1 cellular context compared by ENCODE assay signal in genomic region chr19:2394669-2395292, GRCh38.
A peak's percentile ranks its signal among the peaks of the same experiment; 100 is the strongest.
TF ChIP-seq lines count a peak whose summit lies in the region.

No MANE protein-coding gene starts in this region.

TF ChIP-seq in GM12878, 131 proteins besides CTCF, POLR2A, EP300 and RAD21 (continued from another document and continues in another):
- no peak for TF ChIP-seq PRDM15 (CRISPR knock-in tag; IDR thresholded peaks at IDR 0.05)
- no peak for TF ChIP-seq SPI1 (IDR thresholded peaks at IDR 0.05; ENCODE audit: borderline replicate concordance, insufficient read depth, low read depth, low read length)
- TF ChIP-seq PML (IDR thresholded peaks at IDR 0.05; ENCODE audit: low read length) = 0 out of 2 replicates have a peak, but pooled peaks have one; percentile 36
- TF ChIP-seq ZNF384 (IDR thresholded peaks at IDR 0.05; ENCODE audit: borderline replicate concordance, low read depth, low read length) = peak; percentile 47; the same call in 1 of the 2 replicates
- TF ChIP-seq SIX5 (IDR thresholded peaks at IDR 0.05; ENCODE audit: low read depth, low read length, severe bottlenecking) = no peak
- TF ChIP-seq YY1 (IDR thresholded peaks at IDR 0.05; ENCODE audit: low read depth, low read length) = peak; percentile 53; the same call in 1 of the 2 replicates
- no peak for TF ChIP-seq BCL11A (IDR thresholded peaks at IDR 0.05; ENCODE audit: low read depth, low read length)
- no peak for TF ChIP-seq TARDBP (IDR thresholded peaks at IDR 0.05; ENCODE audit: borderline replicate concordance)
- TF ChIP-seq BMI1 (IDR thresholded peaks at IDR 0.05; ENCODE audit: borderline replicate concordance) = no peak
- peak; percentile 27; the same call in 1 of the 2 replicates for TF ChIP-seq NFIC (IDR thresholded peaks at IDR 0.05; ENCODE audit: low read depth, low read length)
- TF ChIP-seq CBX3 (IDR thresholded peaks at IDR 0.05; ENCODE audit: borderline replicate concordance, low read depth) = no peak
- TF ChIP-seq RELB (IDR thresholded peaks at IDR 0.05; ENCODE audit: low read depth) = peak; percentile 70; the same call in 1 of the 2 replicates
- no peak for TF ChIP-seq RBBP5 (conservative IDR thresholded peaks at IDR 0.05)
- TF ChIP-seq WRNIP1 (IDR thresholded peaks at IDR 0.05; ENCODE audit: borderline replicate concordance, low read depth, low read length) = no peak
- peak; percentile 24; the same call in 1 of the 2 replicates for TF ChIP-seq PKNOX1 (IDR thresholded peaks at IDR 0.05)
- TF ChIP-seq CREM (IDR thresholded peaks at IDR 0.05; ENCODE audit: low read depth) = 0 out of 2 replicates have a peak, but pooled peaks have one; percentile 25
- no peak for TF ChIP-seq RELA (IDR thresholded peaks at IDR 0.05; ENCODE audit: borderline replicate concordance, partially characterized antibody)
- TF ChIP-seq IRF5 (IDR thresholded peaks at IDR 0.05; ENCODE audit: borderline replicate concordance) = peak; percentile 18; the same call in 1 of the 2 replicates
- 0 out of 2 replicates have a peak, but pooled peaks have one; percentile 14 for TF ChIP-seq FOXK2 (IDR thresholded peaks at IDR 0.05)
- TF ChIP-seq CREB1 (IDR thresholded peaks at IDR 0.05; ENCODE audit: low read depth) = peak; percentile 25; the same call in 1 of the 2 replicates
- TF ChIP-seq JUND (IDR thresholded peaks at IDR 0.05; ENCODE audit: low read depth, low read length) = no peak
- TF ChIP-seq MXI1 (IDR thresholded peaks at IDR 0.05; ENCODE audit: low read depth, low read length) = no peak
- 0 out of 2 replicates have a peak, but pooled peaks have one; percentile 2 for TF ChIP-seq MEF2A (IDR thresholded peaks at IDR 0.05; ENCODE audit: insufficient read depth, low read depth, low read length)
- peak; percentile 90 for TF ChIP-seq RUNX3 (IDR thresholded peaks at IDR 0.05; ENCODE audit: low read length)
- peak; percentile 89 to 92 for TF ChIP-seq BHLHE40 (IDR thresholded peaks at IDR 0.05; ENCODE audit: borderline replicate concordance in 1 of 2, low read depth in 2 of 2, low read length in 1 of 2)
- TF ChIP-seq BCL3 (IDR thresholded peaks at IDR 0.05; ENCODE audit: borderline replicate concordance, insufficient read depth, low read depth, low read length, poor library complexity, severe bottlenecking) = no peak
- TF ChIP-seq ATF7 (IDR thresholded peaks at IDR 0.05; ENCODE audit: low read depth) = peak; percentile 62
- peak; percentile 42; the same call in 1 of the 2 replicates for TF ChIP-seq ZSCAN29 (IDR thresholded peaks at IDR 0.05)
- no peak for TF ChIP-seq GABPA (IDR thresholded peaks at IDR 0.05; ENCODE audit: low read depth)
- peak; percentile 13 to 19; a peak in 3 of 4 replicates for TF ChIP-seq IKZF2 (IDR thresholded peaks at IDR 0.05)
- TF ChIP-seq RAD51 (IDR thresholded peaks at IDR 0.05) = peak; percentile 24; the same call in 1 of the 2 replicates
- TF ChIP-seq HDAC2 (IDR thresholded peaks at IDR 0.05) = no peak
- peak; percentile 66 for TF ChIP-seq MTA2 (IDR thresholded peaks at IDR 0.05; ENCODE audit: low read depth)
- no peak for TF ChIP-seq CHD2 (IDR thresholded peaks at IDR 0.05; ENCODE audit: borderline replicate concordance, low read depth, low read length)
- no peak for TF ChIP-seq NR2C1 (IDR thresholded peaks at IDR 0.05)
- TF ChIP-seq ZBED1 (IDR thresholded peaks at IDR 0.05; ENCODE audit: borderline replicate concordance) = no peak
- no peak for TF ChIP-seq FOS (IDR thresholded peaks at IDR 0.05; ENCODE audit: borderline replicate concordance, extremely low read depth, insufficient read length)
- no peak for TF ChIP-seq ZNF687 (IDR thresholded peaks at IDR 0.05)
- TF ChIP-seq IKZF1 (conservative IDR thresholded peaks at IDR 0.05) = peak; percentile 36; the same call in 1 of the 2 replicates
- TF ChIP-seq MEF2B (IDR thresholded peaks at IDR 0.05; ENCODE audit: partially characterized antibody, poor library complexity, severe bottlenecking) = peak; percentile 77
- TF ChIP-seq CUX1 (IDR thresholded peaks at IDR 0.05; ENCODE audit: insufficient replicate concordance, low read depth, low read length) = no peak
- peak; percentile 65; the same call in 1 of the 2 replicates for TF ChIP-seq CBFB (IDR thresholded peaks at IDR 0.05; ENCODE audit: low read depth)
